Comparison of ENCODE assay signal across 1 cellular context in genomic region chr11:75813622-75814039, GRCh38.
TF ChIP-seq lines count a peak whose summit lies in the region.

No MANE protein-coding gene starts in this region.

TF ChIP-seq in WTC11, 78 proteins besides CTCF, POLR2A, EP300 and RAD21 (continued from another document):
- TF ChIP-seq ZNF425 (CRISPR knock-in tag; conservative IDR thresholded peaks at IDR 0.05) (no peak), TEAD1 (CRISPR knock-in tag; IDR thresholded peaks at IDR 0.05) (no peak), EMX1 (CRISPR knock-in tag; IDR thresholded peaks at IDR 0.05) (no peak)
